ENCODE assay signal across 8 cellular contexts in genomic region chr11:66288866-66289547, GRCh38. TPM values are rescaled to one million over a fixed set of nuclear protein-coding genes. Genes with fewer than 3 reads are reported as not detected.
DNase-seq lines count a peak whose midpoint lies in the region; ATAC-seq, FAIRE-seq and TF ChIP-seq lines count a peak whose summit lies in the region.

YIF1A (minus strand) TSS chr11:66289143; CDS start chr11:66288985, 158 bp downstream.

- H3K4me1 ChIP-seq in Loucy (ENCODE audit: insufficient read depth, low read length, poor library complexity, severe bottlenecking) = peaks cover 22% of the 10 kb centered on the region

- H3K4me3 ChIP-seq in Loucy (ENCODE audit: low read length, poor library complexity, severe bottlenecking) (peak within 1 kb of the TSS; percentile 95), fibroblast of mammary gland (ENCODE audit: control insufficient read depth, low read depth, low read length) (peak within 1 kb of the TSS; percentile 89)

- peak within 1 kb of the TSS; percentile 85 for H2AFZ ChIP-seq in Loucy (ENCODE audit: low read length)

- peak within 1 kb of the TSS; percentile 84 to 96 (median 92) for H3K4me3 Mint-ChIP-seq in naive thymus-derived CD8-positive, alpha-beta T cell

- POLR2A ChIA-PET in naive thymus-derived CD8-positive, alpha-beta T cell (lab: Charles Lee) = interaction anchor here (0.5 to 2.2 kb wide), 20 partner anchors 9 to 780 kb away, joined by 3 to 27 read pairs (median 5); partner anchors contain the start of genes BRMS1, CD248, MAP3K11 and RAB1B

- peak; percentile 100 for DNase-seq in EL
- peak; percentile 100 for DNase-seq in H54 (ENCODE audit: insufficient read length, low spot score)
- DNase-seq in activated T-helper 9 cell treated with anti-CD3 and anti-CD28 coated beads, Interleukin-2, amount 50 U/mL, for 16 hours (ENCODE audit: low read depth) = peak; percentile 97
- peak; percentile 99 for DNase-seq in fibroblast of mammary gland (ENCODE audit: low read depth)
- peak; percentile 94 to 99 (median 98) for DNase-seq in naive thymus-derived CD8-positive, alpha-beta T cell
- peak; percentile 92 to 99 (median 98) for DNase-seq in stimulated activated naive CD4-positive, alpha-beta T cell (lab: John Stamatoyannopoulos, UW)

- H3K9me2 ChIP-seq in Loucy (replicated peaks; ENCODE audit: low read depth, low read length) = no peaks in the 10 kb centered on the region

- no peaks in the 10 kb centered on the region for H3K36me3 ChIP-seq in Loucy (ENCODE audit: insufficient read depth, low read length)

- H3K4me1 Mint-ChIP-seq in naive thymus-derived CD8-positive, alpha-beta T cell = peaks cover 19 to 51% (median 45%) of the 10 kb centered on the region in 4 donors

- H4K20me1 ChIP-seq in Loucy (ENCODE audit: insufficient read depth, low read length, poor library complexity, severe bottlenecking) = no peaks in the 10 kb centered on the region

- TF ChIP-seq CTCF in Loucy (conservative IDR thresholded peaks at IDR 0.05; ENCODE audit: low read length) = peak; percentile 17
- no peak for TF ChIP-seq CTCF in fibroblast of mammary gland (conservative IDR thresholded peaks at IDR 0.05; ENCODE audit: control insufficient read depth, insufficient read depth, low read depth, low read length)

- H3F3A ChIP-seq in Loucy (ENCODE audit: low read depth) = no peaks in the 10 kb centered on the region

- H3K27me3 ChIP-seq in Loucy (ENCODE audit: insufficient read depth, low read length, poor library complexity, severe bottlenecking) = no peaks in the 10 kb centered on the region

- peaks cover 0 to 5% (median 0%) of the 10 kb centered on the region in 3 donors for H3K36me3 Mint-ChIP-seq in naive thymus-derived CD8-positive, alpha-beta T cell

- peak within 1 kb of the TSS; percentile 86 for H3K4me2 ChIP-seq in Loucy (ENCODE audit: low read depth, low read length, poor library complexity, severe bottlenecking)

- peaks cover 2 to 21% (median 13%) of the 10 kb centered on the region in 5 donors for H3K27me3 Mint-ChIP-seq in naive thymus-derived CD8-positive, alpha-beta T cell

- peak; percentile 15 for FAIRE-seq in H54 (lab: Jason Lieb, UNC)

- no peaks in the 10 kb centered on the region for H3K9me3 Mint-ChIP-seq in naive thymus-derived CD8-positive, alpha-beta T cell

- H3K9ac ChIP-seq in Loucy (ENCODE audit: low read depth, low read length, poor library complexity, severe bottlenecking) = peak within 1 kb of the TSS; percentile 93

- H3K9me3 ChIP-seq in Loucy (ENCODE audit: insufficient read depth, low read depth, low read length) = no peaks in the 10 kb centered on the region

- peaks cover 14% of the 10 kb centered on the region for H3K79me2 ChIP-seq in Loucy (ENCODE audit: insufficient read depth, low read length)

- ATAC-seq in naive thymus-derived CD8-positive, alpha-beta T cell = peak; percentile 90 to 94

- TF ChIP-seq POLR2A in H54 (IDR thresholded peaks at IDR 0.05; ENCODE audit: low read depth, low read length) (peak; percentile 95), Raji (IDR thresholded peaks at IDR 0.05; ENCODE audit: insufficient read depth, low read depth, low read length) (peak; percentile 89)

- H3K27ac Mint-ChIP-seq in naive thymus-derived CD8-positive, alpha-beta T cell = peak within 1 kb of the TSS; percentile 88 to 97 (median 94)

RNA-seq across cellular contexts. Expression of gene YIF1A, which starts in this region (rescaled TPM):
- total RNA-seq in naive thymus-derived CD8-positive, alpha-beta T cell = 10 to 100 TPM; 26.9 to 36.8 TPM
- 10 to 100 TPM; 49.1 to 59.9 (median 53.9) TPM for polyA plus RNA-seq in naive thymus-derived CD8-positive, alpha-beta T cell

Comparison
In these comparisons a context has a peak if more than half of its experiments do, and no peak if none do; other contexts are left out.
1. Peak in every context shown above with its lines: DNase-seq, ATAC-seq and H3K4me3 ChIP-seq.